Comparison of ENCODE assay signal across 1 cellular context in the genomic region with DNA sequence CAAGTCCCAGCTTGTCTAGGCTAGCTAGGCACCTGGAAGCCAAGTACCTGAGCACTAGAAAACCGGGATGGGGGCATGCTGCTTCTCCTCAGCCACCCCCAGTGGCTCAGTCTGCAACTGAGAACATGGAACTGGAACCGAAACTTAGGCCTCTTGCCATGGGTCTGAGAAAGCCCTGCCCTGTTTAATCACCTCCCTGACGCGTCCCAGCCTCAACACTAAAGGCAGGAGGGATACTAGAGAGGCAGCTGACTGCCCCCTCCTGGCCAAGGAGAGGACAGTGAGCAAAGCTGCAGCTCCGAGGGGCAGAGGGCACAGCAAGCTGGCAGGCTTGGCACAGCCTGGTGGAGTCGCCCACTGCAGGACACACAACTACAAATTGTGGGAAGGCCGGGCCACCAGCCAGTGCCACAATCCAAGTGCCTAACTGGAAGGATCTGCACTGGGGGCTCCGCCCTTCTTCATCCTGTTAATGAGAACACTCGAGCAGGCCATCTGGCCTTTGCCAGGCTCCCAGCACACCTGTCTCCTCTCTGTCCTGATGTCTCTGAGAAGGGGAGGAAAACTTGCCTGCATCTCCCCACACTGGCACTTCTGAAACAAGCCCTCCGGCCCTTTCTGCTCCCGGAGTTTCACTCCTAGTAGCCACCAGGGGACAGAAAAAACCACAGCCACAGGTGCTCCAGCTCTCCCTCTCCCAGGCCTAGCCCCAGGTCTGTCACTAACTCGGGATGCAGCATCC.
TF ChIP-seq lines count a peak whose summit lies in the region.

No MANE protein-coding gene starts in this region.

TF ChIP-seq in K562, 482 proteins besides CTCF, POLR2A, EP300 and RAD21 (continued from another document):
- TF ChIP-seq, protein P1, sequence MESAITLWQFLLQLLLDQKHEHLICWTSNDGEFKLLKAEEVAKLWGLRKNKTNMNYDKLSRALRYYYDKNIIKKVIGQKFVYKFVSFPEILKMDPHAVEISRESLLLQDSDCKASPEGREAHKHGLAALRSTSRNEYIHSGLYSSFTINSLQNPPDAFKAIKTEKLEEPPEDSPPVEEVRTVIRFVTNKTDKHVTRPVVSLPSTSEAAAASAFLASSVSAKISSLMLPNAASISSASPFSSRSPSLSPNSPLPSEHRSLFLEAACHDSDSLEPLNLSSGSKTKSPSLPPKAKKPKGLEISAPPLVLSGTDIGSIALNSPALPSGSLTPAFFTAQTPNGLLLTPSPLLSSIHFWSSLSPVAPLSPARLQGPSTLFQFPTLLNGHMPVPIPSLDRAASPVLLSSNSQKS (CRISPR knock-in tag; IDR thresholded peaks at IDR 0.05): no peak
- TF ChIP-seq, protein P2, sequence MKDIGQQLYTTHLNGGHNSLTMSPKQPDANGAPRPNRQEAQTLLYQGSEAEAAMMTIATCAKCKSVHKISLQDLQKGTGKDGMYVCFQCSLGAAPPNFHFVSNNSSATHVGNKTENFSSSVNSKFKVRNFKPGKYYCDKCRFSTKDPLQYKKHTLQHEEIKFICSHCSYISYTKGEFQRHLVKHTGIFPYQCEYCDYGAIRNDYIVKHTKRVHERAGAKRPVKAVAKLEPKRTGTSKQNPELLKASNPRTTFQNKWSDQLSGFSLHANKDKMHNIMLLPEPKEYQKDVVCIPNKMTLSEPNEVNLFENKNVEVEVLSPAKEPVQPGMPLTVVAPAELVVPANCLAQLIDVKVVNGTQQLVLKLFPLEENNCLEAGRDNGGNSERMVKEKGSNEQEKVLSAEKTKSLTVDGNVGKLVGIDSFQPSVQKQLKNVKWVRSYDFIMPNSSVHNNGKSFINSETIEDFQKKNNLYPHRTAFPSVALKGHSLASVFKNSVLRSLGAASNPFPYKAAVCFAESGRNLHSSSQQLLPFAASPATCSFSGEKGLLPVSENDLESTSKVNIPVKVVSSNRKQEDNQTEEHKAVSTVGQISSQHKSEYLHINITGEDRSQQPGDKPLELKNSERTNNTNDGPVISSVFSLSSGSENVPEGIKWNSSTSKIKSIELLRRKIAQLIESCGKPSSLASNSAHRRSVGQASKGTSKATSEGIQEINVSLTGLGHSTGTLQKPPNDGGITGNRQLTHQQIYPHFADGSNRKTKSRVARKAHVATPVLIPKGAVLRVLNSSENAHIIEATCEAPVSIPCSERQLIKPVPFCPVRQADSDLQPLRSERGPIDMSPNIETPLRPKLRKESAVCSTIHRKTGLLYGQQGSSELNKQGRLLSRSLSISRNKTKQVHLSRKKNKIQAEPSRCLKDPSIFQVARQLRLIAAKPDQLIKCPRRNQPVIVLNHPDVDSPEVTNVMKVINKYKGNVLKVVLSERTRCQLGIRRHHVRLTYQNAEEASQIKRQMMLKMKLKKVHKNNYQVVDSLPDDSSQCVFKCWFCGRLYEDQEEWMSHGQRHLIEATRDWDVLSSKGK (CRISPR knock-in tag; IDR thresholded peaks at IDR 0.05): no peak
- TF ChIP-seq CCAR2 (IDR thresholded peaks at IDR 0.05; ENCODE audit: low read depth, low read length): no peak
- 0 out of 2 replicates have a peak, but pooled peaks have one; percentile 6 for TF ChIP-seq SMC3 (conservative IDR thresholded peaks at IDR 0.05; ENCODE audit: insufficient read depth, low read depth, low read length)
- TF ChIP-seq SMARCA5 (IDR thresholded peaks at IDR 0.05): no peak
- TF ChIP-seq CBX3 (IDR thresholded peaks at IDR 0.05; ENCODE audit: borderline replicate concordance in 1 of 2, low read length in 2 of 2): peak in 1 of 2 experiments; percentile 11; a peak in 2 of 3 replicates
- TF ChIP-seq, protein P3, sequence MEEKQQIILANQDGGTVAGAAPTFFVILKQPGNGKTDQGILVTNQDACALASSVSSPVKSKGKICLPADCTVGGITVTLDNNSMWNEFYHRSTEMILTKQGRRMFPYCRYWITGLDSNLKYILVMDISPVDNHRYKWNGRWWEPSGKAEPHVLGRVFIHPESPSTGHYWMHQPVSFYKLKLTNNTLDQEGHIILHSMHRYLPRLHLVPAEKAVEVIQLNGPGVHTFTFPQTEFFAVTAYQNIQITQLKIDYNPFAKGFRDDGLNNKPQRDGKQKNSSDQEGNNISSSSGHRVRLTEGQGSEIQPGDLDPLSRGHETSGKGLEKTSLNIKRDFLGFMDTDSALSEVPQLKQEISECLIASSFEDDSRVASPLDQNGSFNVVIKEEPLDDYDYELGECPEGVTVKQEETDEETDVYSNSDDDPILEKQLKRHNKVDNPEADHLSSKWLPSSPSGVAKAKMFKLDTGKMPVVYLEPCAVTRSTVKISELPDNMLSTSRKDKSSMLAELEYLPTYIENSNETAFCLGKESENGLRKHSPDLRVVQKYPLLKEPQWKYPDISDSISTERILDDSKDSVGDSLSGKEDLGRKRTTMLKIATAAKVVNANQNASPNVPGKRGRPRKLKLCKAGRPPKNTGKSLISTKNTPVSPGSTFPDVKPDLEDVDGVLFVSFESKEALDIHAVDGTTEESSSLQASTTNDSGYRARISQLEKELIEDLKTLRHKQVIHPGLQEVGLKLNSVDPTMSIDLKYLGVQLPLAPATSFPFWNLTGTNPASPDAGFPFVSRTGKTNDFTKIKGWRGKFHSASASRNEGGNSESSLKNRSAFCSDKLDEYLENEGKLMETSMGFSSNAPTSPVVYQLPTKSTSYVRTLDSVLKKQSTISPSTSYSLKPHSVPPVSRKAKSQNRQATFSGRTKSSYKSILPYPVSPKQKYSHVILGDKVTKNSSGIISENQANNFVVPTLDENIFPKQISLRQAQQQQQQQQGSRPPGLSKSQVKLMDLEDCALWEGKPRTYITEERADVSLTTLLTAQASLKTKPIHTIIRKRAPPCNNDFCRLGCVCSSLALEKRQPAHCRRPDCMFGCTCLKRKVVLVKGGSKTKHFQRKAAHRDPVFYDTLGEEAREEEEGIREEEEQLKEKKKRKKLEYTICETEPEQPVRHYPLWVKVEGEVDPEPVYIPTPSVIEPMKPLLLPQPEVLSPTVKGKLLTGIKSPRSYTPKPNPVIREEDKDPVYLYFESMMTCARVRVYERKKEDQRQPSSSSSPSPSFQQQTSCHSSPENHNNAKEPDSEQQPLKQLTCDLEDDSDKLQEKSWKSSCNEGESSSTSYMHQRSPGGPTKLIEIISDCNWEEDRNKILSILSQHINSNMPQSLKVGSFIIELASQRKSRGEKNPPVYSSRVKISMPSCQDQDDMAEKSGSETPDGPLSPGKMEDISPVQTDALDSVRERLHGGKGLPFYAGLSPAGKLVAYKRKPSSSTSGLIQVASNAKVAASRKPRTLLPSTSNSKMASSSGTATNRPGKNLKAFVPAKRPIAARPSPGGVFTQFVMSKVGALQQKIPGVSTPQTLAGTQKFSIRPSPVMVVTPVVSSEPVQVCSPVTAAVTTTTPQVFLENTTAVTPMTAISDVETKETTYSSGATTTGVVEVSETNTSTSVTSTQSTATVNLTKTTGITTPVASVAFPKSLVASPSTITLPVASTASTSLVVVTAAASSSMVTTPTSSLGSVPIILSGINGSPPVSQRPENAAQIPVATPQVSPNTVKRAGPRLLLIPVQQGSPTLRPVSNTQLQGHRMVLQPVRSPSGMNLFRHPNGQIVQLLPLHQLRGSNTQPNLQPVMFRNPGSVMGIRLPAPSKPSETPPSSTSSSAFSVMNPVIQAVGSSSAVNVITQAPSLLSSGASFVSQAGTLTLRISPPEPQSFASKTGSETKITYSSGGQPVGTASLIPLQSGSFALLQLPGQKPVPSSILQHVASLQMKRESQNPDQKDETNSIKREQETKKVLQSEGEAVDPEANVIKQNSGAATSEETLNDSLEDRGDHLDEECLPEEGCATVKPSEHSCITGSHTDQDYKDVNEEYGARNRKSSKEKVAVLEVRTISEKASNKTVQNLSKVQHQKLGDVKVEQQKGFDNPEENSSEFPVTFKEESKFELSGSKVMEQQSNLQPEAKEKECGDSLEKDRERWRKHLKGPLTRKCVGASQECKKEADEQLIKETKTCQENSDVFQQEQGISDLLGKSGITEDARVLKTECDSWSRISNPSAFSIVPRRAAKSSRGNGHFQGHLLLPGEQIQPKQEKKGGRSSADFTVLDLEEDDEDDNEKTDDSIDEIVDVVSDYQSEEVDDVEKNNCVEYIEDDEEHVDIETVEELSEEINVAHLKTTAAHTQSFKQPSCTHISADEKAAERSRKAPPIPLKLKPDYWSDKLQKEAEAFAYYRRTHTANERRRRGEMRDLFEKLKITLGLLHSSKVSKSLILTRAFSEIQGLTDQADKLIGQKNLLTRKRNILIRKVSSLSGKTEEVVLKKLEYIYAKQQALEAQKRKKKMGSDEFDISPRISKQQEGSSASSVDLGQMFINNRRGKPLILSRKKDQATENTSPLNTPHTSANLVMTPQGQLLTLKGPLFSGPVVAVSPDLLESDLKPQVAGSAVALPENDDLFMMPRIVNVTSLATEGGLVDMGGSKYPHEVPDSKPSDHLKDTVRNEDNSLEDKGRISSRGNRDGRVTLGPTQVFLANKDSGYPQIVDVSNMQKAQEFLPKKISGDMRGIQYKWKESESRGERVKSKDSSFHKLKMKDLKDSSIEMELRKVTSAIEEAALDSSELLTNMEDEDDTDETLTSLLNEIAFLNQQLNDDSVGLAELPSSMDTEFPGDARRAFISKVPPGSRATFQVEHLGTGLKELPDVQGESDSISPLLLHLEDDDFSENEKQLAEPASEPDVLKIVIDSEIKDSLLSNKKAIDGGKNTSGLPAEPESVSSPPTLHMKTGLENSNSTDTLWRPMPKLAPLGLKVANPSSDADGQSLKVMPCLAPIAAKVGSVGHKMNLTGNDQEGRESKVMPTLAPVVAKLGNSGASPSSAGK (IDR thresholded peaks at IDR 0.05): peak; percentile 6; the same call in 1 of the 2 replicates
- TF ChIP-seq PCBP1 (IDR thresholded peaks at IDR 0.05; ENCODE audit: low read depth, low read length, poor library complexity, severe bottlenecking): no peak
- TF ChIP-seq, protein P4, sequence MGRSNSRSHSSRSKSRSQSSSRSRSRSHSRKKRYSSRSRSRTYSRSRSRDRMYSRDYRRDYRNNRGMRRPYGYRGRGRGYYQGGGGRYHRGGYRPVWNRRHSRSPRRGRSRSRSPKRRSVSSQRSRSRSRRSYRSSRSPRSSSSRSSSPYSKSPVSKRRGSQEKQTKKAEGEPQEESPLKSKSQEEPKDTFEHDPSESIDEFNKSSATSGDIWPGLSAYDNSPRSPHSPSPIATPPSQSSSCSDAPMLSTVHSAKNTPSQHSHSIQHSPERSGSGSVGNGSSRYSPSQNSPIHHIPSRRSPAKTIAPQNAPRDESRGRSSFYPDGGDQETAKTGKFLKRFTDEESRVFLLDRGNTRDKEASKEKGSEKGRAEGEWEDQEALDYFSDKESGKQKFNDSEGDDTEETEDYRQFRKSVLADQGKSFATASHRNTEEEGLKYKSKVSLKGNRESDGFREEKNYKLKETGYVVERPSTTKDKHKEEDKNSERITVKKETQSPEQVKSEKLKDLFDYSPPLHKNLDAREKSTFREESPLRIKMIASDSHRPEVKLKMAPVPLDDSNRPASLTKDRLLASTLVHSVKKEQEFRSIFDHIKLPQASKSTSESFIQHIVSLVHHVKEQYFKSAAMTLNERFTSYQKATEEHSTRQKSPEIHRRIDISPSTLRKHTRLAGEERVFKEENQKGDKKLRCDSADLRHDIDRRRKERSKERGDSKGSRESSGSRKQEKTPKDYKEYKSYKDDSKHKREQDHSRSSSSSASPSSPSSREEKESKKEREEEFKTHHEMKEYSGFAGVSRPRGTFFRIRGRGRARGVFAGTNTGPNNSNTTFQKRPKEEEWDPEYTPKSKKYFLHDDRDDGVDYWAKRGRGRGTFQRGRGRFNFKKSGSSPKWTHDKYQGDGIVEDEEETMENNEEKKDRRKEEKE (IDR thresholded peaks at IDR 0.05; ENCODE audit: borderline replicate concordance in 1 of 2, control insufficient read depth in 1 of 2, low read depth in 2 of 2, low read length in 1 of 2): no peak
- 0 out of 2 replicates have a peak, but pooled peaks have one; percentile 5 for TF ChIP-seq TRIM28 (IDR thresholded peaks at IDR 0.05)
- TF ChIP-seq ZNF764 (CRISPR knock-in tag; IDR thresholded peaks at IDR 0.05; ENCODE audit: low read depth): no peak
